19 cellular contexts compared by ENCODE assay signal in the genomic region with DNA sequence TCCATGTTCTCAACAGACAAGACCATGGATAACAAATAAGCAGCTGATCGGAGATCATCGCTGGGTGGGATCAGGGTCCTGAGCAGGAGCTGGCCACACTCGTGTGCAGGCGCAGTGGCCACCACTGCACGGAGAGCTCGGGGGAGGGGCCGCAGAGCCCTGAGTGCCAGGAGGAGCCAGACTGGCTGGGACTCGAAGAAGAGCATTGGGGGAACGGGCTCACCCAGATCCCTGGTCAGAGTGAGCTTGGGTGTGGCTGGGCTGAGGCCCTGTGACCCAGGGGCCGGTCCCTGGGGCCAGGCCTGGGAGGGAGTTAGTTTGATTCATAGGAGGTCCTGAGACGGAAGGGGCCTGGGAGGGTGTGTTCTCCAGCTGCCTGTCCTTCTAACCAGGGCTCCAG.
"Had no signal": no experiment of that assay in that cellular context is flagged by ENCODE, and none has a peak within 500 bp of the region (broad histone marks: within the 10 kb centered on the region; RNA-seq: fewer than 3 reads in every experiment).

No MANE protein-coding gene starts in this region.

- H3K4me3 ChIP-seq: MG63 had no signal

- H3K9me3 ChIP-seq: MG63, SK-N-SH had no signal

- H3K27me3 ChIP-seq: MG63 had no signal

- DNase-seq: IMR-90, Karpas-422, KG1, MG63, NCI-H1092, NCI-H1436, NCI-H187, NCI-H2029, NCI-H2081 treated with DMSO at 0.1 percent for 48 hours, NCI-H2171, NCI-H226, NCI-H446, NCI-H510A, NCI-H524 treated with DMSO at 0.1 percent for 48 hours, NCI-H69, NCI-H774, PC-3, SHP77, SK-N-SH had no signal

- H3K36me3 ChIP-seq: MG63 had no signal
